1 cellular context compared by ENCODE assay signal in the genomic region with DNA sequence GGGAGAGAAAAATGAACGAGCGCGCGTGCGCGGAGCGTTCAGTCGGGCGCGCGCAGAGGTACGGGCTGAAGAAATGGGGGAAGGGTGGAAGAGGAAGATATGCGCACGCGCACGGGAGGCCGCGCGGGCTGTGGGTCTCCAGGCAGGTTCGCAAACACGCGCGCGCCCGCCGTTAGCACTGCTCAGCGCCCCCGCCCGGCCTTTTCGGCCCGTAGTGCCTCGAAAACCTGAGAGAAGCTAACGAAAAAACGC.
TF ChIP-seq lines count a peak whose summit lies in the region.

No MANE protein-coding gene starts in this region.

TF ChIP-seq in HepG2, 621 proteins besides CTCF, POLR2A, EP300 and RAD21 (continued from another document and continues in another):
- TF ChIP-seq, protein P1, sequence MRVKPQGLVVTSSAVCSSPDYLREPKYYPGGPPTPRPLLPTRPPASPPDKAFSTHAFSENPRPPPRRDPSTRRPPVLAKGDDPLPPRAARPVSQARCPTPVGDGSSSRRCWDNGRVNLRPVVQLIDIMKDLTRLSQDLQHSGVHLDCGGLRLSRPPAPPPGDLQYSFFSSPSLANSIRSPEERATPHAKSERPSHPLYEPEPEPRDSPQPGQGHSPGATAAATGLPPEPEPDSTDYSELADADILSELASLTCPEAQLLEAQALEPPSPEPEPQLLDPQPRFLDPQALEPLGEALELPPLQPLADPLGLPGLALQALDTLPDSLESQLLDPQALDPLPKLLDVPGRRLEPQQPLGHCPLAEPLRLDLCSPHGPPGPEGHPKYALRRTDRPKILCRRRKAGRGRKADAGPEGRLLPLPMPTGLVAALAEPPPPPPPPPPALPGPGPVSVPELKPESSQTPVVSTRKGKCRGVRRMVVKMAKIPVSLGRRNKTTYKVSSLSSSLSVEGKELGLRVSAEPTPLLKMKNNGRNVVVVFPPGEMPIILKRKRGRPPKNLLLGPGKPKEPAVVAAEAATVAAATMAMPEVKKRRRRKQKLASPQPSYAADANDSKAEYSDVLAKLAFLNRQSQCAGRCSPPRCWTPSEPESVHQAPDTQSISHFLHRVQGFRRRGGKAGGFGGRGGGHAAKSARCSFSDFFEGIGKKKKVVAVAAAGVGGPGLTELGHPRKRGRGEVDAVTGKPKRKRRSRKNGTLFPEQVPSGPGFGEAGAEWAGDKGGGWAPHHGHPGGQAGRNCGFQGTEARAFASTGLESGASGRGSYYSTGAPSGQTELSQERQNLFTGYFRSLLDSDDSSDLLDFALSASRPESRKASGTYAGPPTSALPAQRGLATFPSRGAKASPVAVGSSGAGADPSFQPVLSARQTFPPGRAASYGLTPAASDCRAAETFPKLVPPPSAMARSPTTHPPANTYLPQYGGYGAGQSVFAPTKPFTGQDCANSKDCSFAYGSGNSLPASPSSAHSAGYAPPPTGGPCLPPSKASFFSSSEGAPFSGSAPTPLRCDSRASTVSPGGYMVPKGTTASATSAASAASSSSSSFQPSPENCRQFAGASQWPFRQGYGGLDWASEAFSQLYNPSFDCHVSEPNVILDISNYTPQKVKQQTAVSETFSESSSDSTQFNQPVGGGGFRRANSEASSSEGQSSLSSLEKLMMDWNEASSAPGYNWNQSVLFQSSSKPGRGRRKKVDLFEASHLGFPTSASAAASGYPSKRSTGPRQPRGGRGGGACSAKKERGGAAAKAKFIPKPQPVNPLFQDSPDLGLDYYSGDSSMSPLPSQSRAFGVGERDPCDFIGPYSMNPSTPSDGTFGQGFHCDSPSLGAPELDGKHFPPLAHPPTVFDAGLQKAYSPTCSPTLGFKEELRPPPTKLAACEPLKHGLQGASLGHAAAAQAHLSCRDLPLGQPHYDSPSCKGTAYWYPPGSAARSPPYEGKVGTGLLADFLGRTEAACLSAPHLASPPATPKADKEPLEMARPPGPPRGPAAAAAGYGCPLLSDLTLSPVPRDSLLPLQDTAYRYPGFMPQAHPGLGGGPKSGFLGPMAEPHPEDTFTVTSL (CRISPR knock-in tag; IDR thresholded peaks at IDR 0.05; ENCODE audit: borderline replicate concordance): peak; percentile 73; the same call in 1 of the 2 replicates
- TF ChIP-seq EED (CRISPR knock-in tag; IDR thresholded peaks at IDR 0.05) (no peak), FOXA3 (CRISPR knock-in tag; IDR thresholded peaks at IDR 0.05) (no peak), ZNF776 (CRISPR knock-in tag; IDR thresholded peaks at IDR 0.05) (no peak; the same call in 1 of the 2 replicates), NPAS2 (CRISPR knock-in tag; IDR thresholded peaks at IDR 0.05; ENCODE audit: borderline replicate concordance) (no peak), SSRP1 (CRISPR knock-in tag; IDR thresholded peaks at IDR 0.05) (0 out of 2 replicates have a peak, but pooled peaks have one; percentile 84), DNMT3B (CRISPR knock-in tag; conservative IDR thresholded peaks at IDR 0.05) (0 out of 2 replicates have a peak, but pooled peaks have one; percentile 78), PCBP1 (IDR thresholded peaks at IDR 0.05; ENCODE audit: borderline replicate concordance, low read depth, low read length) (no peak), SALL1 (CRISPR knock-in tag; IDR thresholded peaks at IDR 0.05) (no peak), ZNF883 (CRISPR knock-in tag; IDR thresholded peaks at IDR 0.05; ENCODE audit: not compliant biosample characterization) (no peak), ZNF468 (CRISPR knock-in tag; IDR thresholded peaks at IDR 0.05) (no peak), TGIF2 (CRISPR knock-in tag; IDR thresholded peaks at IDR 0.05) (no peak), MTA1 (CRISPR knock-in tag; IDR thresholded peaks at IDR 0.05; ENCODE audit: borderline replicate concordance) (no peak), ASH2L (IDR thresholded peaks at IDR 0.05; ENCODE audit: insufficient read length, low read depth, low read length) (no peak), ZFP36 (IDR thresholded peaks at IDR 0.05; ENCODE audit: borderline replicate concordance, low read depth, low read length, partially characterized antibody) (no peak), ZNF747 (CRISPR knock-in tag; IDR thresholded peaks at IDR 0.05; ENCODE audit: borderline replicate concordance) (peak; percentile 47; the same call in 1 of the 2 replicates), ZNF44 (CRISPR knock-in tag; IDR thresholded peaks at IDR 0.05) (no peak), MIER2 (CRISPR knock-in tag; IDR thresholded peaks at IDR 0.05) (no peak), ZFP90 (CRISPR knock-in tag; IDR thresholded peaks at IDR 0.05; ENCODE audit: borderline replicate concordance) (peak; percentile 88), ZNF616 (CRISPR knock-in tag; IDR thresholded peaks at IDR 0.05; ENCODE audit: low read depth) (0 out of 2 replicates have a peak, but pooled peaks have one; percentile 37), HDAC6 (IDR thresholded peaks at IDR 0.05; ENCODE audit: low read depth, low read length) (no peak), ZNF703 (CRISPR knock-in tag; IDR thresholded peaks at IDR 0.05; ENCODE audit: borderline replicate concordance) (no peak), ZFP37 (CRISPR knock-in tag; IDR thresholded peaks at IDR 0.05; ENCODE audit: borderline replicate concordance) (no peak), ZNF136 (CRISPR knock-in tag; IDR thresholded peaks at IDR 0.05; ENCODE audit: low read depth) (no peak; the same call in 1 of the 2 replicates), SOX5 (CRISPR knock-in tag; IDR thresholded peaks at IDR 0.05; ENCODE audit: borderline replicate concordance) (no peak), AGO1 (IDR thresholded peaks at IDR 0.05; ENCODE audit: low read depth, low read length, poor library complexity, severe bottlenecking) (peak; percentile 90), ZKSCAN1 (IDR thresholded peaks at IDR 0.05; ENCODE audit: low read length) (peak; percentile 9; the same call in 1 of the 2 replicates), SPEN (CRISPR knock-in tag; IDR thresholded peaks at IDR 0.05; ENCODE audit: low read depth) (no peak), RBM22 (optimal IDR thresholded peaks at IDR 0.05; ENCODE audit: low read length) (peak; percentile 5), HNRNPL (IDR thresholded peaks at IDR 0.05; ENCODE audit: low read depth, low read length) (peak; percentile 68), NFKB2 (CRISPR knock-in tag; IDR thresholded peaks at IDR 0.05; ENCODE audit: borderline replicate concordance) (0 out of 2 replicates have a peak, but pooled peaks have one; percentile 9), BHLHE40 (IDR thresholded peaks at IDR 0.05; ENCODE audit: low read length) (no peak), RCOR2 (CRISPR knock-in tag; IDR thresholded peaks at IDR 0.05) (no peak), ZSCAN31 (CRISPR knock-in tag; IDR thresholded peaks at IDR 0.05; ENCODE audit: low read depth) (no peak; the same call in 1 of the 2 replicates)
- TF ChIP-seq, protein P2, sequence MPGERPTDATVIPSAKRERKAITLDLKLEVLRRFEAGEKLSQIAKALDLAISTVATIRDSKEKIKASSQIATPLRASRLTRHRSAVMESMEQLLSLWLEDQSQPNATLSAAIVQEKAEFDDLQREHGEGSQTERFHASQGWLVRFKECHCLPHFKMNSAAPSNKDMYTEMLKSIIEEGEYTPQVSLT (CRISPR knock-in tag; IDR thresholded peaks at IDR 0.05; ENCODE audit: borderline replicate concordance, low read depth): no peak
- TF ChIP-seq, protein P3, sequence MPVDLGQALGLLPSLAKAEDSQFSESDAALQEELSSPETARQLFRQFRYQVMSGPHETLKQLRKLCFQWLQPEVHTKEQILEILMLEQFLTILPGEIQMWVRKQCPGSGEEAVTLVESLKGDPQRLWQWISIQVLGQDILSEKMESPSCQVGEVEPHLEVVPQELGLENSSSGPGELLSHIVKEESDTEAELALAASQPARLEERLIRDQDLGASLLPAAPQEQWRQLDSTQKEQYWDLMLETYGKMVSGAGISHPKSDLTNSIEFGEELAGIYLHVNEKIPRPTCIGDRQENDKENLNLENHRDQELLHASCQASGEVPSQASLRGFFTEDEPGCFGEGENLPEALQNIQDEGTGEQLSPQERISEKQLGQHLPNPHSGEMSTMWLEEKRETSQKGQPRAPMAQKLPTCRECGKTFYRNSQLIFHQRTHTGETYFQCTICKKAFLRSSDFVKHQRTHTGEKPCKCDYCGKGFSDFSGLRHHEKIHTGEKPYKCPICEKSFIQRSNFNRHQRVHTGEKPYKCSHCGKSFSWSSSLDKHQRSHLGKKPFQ (CRISPR knock-in tag; IDR thresholded peaks at IDR 0.05; ENCODE audit: insufficient replicate concordance): no peak
- TF ChIP-seq, protein P4, sequence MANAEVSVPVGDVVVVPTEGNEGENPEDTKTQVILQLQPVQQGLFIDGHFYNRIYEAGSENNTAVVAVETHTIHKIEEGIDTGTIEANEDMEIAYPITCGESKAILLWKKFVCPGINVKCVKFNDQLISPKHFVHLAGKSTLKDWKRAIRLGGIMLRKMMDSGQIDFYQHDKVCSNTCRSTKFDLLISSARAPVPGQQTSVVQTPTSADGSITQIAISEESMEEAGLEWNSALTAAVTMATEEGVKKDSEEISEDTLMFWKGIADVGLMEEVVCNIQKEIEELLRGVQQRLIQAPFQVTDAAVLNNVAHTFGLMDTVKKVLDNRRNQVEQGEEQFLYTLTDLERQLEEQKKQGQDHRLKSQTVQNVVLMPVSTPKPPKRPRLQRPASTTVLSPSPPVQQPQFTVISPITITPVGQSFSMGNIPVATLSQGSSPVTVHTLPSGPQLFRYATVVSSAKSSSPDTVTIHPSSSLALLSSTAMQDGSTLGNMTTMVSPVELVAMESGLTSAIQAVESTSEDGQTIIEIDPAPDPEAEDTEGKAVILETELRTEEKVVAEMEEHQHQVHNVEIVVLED (CRISPR knock-in tag; IDR thresholded peaks at IDR 0.05; ENCODE audit: borderline replicate concordance): no peak
- TF ChIP-seq, protein P5, sequence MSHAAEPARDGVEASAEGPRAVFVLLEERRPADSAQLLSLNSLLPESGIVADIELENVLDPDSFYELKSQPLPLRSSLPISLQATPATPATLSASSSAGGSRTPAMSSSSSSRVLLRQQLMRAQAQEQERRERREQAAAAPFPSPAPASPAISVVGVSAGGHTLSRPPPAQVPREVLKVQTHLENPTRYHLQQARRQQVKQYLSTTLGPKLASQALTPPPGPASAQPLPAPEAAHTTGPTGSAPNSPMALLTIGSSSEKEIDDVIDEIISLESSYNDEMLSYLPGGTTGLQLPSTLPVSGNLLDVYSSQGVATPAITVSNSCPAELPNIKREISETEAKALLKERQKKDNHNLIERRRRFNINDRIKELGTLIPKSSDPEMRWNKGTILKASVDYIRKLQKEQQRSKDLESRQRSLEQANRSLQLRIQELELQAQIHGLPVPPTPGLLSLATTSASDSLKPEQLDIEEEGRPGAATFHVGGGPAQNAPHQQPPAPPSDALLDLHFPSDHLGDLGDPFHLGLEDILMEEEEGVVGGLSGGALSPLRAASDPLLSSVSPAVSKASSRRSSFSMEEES (CRISPR knock-in tag; IDR thresholded peaks at IDR 0.05): no peak
- TF ChIP-seq, protein P6, sequence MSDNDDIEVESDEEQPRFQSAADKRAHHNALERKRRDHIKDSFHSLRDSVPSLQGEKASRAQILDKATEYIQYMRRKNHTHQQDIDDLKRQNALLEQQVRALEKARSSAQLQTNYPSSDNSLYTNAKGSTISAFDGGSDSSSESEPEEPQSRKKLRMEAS (IDR thresholded peaks at IDR 0.05): peak; percentile 58; the same call in 1 of the 2 replicates
- TF ChIP-seq, protein P7, sequence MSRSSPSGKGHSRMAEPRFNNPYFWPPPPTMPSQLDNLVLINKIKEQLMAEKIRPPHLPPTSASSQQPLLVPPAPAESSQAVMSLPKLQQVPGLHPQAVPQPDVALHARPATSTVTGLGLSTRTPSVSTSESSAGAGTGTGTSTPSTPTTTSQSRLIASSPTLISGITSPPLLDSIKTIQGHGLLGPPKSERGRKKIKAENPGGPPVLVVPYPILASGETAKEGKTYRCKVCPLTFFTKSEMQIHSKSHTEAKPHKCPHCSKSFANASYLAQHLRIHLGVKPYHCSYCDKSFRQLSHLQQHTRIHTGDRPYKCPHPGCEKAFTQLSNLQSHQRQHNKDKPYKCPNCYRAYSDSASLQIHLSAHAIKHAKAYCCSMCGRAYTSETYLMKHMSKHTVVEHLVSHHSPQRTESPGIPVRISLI (CRISPR knock-in tag; IDR thresholded peaks at IDR 0.05; ENCODE audit: borderline replicate concordance): no peak
- TF ChIP-seq, protein P8, sequence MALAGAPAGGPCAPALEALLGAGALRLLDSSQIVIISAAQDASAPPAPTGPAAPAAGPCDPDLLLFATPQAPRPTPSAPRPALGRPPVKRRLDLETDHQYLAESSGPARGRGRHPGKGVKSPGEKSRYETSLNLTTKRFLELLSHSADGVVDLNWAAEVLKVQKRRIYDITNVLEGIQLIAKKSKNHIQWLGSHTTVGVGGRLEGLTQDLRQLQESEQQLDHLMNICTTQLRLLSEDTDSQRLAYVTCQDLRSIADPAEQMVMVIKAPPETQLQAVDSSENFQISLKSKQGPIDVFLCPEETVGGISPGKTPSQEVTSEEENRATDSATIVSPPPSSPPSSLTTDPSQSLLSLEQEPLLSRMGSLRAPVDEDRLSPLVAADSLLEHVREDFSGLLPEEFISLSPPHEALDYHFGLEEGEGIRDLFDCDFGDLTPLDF (CRISPR knock-in tag; IDR thresholded peaks at IDR 0.05): no peak; the same call in 1 of the 2 replicates
- TF ChIP-seq, protein P9, sequence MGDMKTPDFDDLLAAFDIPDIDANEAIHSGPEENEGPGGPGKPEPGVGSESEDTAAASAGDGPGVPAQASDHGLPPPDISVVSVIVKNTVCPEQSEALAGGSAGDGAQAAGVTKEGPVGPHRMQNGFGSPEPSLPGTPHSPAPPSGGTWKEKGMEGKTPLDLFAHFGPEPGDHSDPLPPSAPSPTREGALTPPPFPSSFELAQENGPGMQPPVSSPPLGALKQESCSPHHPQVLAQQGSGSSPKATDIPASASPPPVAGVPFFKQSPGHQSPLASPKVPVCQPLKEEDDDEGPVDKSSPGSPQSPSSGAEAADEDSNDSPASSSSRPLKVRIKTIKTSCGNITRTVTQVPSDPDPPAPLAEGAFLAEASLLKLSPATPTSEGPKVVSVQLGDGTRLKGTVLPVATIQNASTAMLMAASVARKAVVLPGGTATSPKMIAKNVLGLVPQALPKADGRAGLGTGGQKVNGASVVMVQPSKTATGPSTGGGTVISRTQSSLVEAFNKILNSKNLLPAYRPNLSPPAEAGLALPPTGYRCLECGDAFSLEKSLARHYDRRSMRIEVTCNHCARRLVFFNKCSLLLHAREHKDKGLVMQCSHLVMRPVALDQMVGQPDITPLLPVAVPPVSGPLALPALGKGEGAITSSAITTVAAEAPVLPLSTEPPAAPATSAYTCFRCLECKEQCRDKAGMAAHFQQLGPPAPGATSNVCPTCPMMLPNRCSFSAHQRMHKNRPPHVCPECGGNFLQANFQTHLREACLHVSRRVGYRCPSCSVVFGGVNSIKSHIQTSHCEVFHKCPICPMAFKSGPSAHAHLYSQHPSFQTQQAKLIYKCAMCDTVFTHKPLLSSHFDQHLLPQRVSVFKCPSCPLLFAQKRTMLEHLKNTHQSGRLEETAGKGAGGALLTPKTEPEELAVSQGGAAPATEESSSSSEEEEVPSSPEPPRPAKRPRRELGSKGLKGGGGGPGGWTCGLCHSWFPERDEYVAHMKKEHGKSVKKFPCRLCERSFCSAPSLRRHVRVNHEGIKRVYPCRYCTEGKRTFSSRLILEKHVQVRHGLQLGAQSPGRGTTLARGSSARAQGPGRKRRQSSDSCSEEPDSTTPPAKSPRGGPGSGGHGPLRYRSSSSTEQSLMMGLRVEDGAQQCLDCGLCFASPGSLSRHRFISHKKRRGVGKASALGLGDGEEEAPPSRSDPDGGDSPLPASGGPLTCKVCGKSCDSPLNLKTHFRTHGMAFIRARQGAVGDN (CRISPR knock-in tag; IDR thresholded peaks at IDR 0.05): peak; percentile 82
- TF ChIP-seq, protein P10, sequence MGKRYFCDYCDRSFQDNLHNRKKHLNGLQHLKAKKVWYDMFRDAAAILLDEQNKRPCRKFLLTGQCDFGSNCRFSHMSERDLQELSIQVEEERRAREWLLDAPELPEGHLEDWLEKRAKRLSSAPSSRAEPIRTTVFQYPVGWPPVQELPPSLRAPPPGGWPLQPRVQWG (CRISPR knock-in tag; IDR thresholded peaks at IDR 0.05; ENCODE audit: borderline replicate concordance, low read depth): no peak
